Comparison of ENCODE assay signal across 1 cellular context in the genomic region with DNA sequence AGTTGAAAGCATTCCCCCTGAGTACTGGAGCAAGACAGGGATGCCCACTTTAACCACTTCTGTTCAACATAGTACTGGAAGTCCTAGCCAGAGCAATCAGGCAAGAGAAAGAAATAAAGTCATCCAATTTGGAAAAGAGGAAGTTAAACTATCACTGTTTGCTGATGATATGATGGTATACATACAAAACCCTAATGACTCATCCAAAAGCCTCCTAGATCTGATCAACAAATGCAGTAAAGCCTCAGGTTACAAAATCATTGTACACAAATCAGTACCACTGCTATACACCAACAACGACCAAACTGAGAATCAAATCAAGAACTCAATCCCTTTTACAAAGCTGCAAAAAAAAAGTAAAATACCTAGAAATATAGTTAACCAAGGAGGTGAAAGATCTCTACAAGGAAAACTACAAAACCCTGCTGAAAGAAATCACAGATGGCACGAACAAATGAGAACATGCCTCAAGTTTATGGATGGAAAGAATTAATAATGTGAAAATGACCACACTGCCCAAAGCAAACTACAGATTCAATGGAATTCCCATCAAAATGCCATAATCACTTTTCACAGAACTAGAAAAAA.
TF ChIP-seq lines count a peak whose summit lies in the region.

No MANE protein-coding gene starts in this region.

TF ChIP-seq in GM12878, 131 proteins besides CTCF, POLR2A, EP300 and RAD21 (continued from another document):
- TF ChIP-seq, protein P1, sequence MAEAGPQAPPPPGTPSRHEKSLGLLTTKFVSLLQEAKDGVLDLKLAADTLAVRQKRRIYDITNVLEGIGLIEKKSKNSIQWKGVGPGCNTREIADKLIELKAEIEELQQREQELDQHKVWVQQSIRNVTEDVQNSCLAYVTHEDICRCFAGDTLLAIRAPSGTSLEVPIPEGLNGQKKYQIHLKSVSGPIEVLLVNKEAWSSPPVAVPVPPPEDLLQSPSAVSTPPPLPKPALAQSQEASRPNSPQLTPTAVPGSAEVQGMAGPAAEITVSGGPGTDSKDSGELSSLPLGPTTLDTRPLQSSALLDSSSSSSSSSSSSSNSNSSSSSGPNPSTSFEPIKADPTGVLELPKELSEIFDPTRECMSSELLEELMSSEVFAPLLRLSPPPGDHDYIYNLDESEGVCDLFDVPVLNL (IDR thresholded peaks at IDR 0.05; ENCODE audit: low read depth, low read length): no peak
- TF ChIP-seq SUZ12 (IDR thresholded peaks at IDR 0.05; ENCODE audit: unreplicated experiment) (no peak), ZNF384 (IDR thresholded peaks at IDR 0.05; ENCODE audit: borderline replicate concordance, low read depth, low read length) (no peak), TARDBP (IDR thresholded peaks at IDR 0.05; ENCODE audit: borderline replicate concordance) (no peak), EED (IDR thresholded peaks at IDR 0.05; ENCODE audit: low read depth) (no peak), MXI1 (IDR thresholded peaks at IDR 0.05; ENCODE audit: low read depth, low read length) (no peak), CEBPB (IDR thresholded peaks at IDR 0.05; ENCODE audit: borderline replicate concordance in 1 of 2, low read depth in 2 of 2, low read length in 2 of 2) (no peak), ZNF622 (IDR thresholded peaks at IDR 0.05) (no peak)
